ENCODE assay signal across 15 cellular contexts in genomic region chr16:67941469-67942199, GRCh38. TPM values are rescaled to one million over a fixed set of nuclear protein-coding genes. Genes with fewer than 3 reads are reported as not detected.
A peak's percentile ranks its signal among the peaks of the same experiment; 100 is the strongest.
DNase-seq lines count a peak whose midpoint lies in the region; ATAC-seq and TF ChIP-seq lines count a peak whose summit lies in the region.
"Had no signal": no experiment of that assay in that cellular context is flagged by ENCODE, and none has a peak within 500 bp of the region (broad histone marks: within the 10 kb centered on the region; RNA-seq: fewer than 3 reads in every experiment).

No MANE protein-coding gene starts in this region.

- H3K4me3 ChIP-seq in HCT116 (replicated peaks in 1 of 2; ENCODE audit: low read depth in 1 of 2, low read length in 2 of 2): no peak overlapping the region
- no peak overlapping the region for H3K4me3 ChIP-seq in spleen
- H3K4me3 ChIP-seq in lower lobe of right lung: no peak overlapping the region

- no peaks in the 10 kb centered on the region for H3K9me3 Mint-ChIP-seq in T-helper 1 cell treated with Interleukin-12 subunit alpha and Interleukin-12 subunit beta and Interleukin-4 antibody, amounts not matched to agents 30 μg/mL and 1 μg/mL, for 36 hours
- no peaks in the 10 kb centered on the region for H3K9me3 Mint-ChIP-seq in activated T-helper 1 cell treated with anti-CD3 and anti-CD28 coated beads, Interleukin-12 subunit alpha, Interleukin-12 subunit beta, Interleukin-2, Interleukin-4 antibody, amounts not matched to agents 30 ng/mL and 10 ng/mL and 1 ng/mL, durations not matched to agents 14 hours and 24 hours and 36 hours
- H3K9me3 Mint-ChIP-seq in neural crest cell: no peaks in the 10 kb centered on the region

- H3K36me3 ChIP-seq in HCT116 (ENCODE audit: control insufficient read depth in 1 of 2, insufficient read depth in 2 of 2, low read length in 2 of 2) (peaks cover 0 to 7% of the 10 kb centered on the region in 2 experiments; a peak in 2 of 4 replicates), spleen (peaks cover 0 to 74% (median 25%) of the 10 kb centered on the region in 6 donors), lower lobe of right lung (peaks cover 68% of the 10 kb centered on the region)

- H3K27me3 Mint-ChIP-seq in T-helper 1 cell treated with Interleukin-12 subunit alpha and Interleukin-12 subunit beta and Interleukin-4 antibody, amounts not matched to agents 30 μg/mL and 1 μg/mL, for 36 hours (ENCODE audit: low read depth): no peaks in the 10 kb centered on the region
- H3K27me3 Mint-ChIP-seq in activated T-helper 1 cell treated with anti-CD3 and anti-CD28 coated beads, Interleukin-12 subunit alpha, Interleukin-12 subunit beta, Interleukin-2, Interleukin-4 antibody, amounts not matched to agents 30 ng/mL and 10 ng/mL and 1 ng/mL, durations not matched to agents 14 hours and 24 hours and 36 hours (ENCODE audit: insufficient read depth): no peaks in the 10 kb centered on the region
- H3K27me3 Mint-ChIP-seq in neural crest cell (ENCODE audit: low read depth): no peaks in the 10 kb centered on the region

- no peaks in the 10 kb centered on the region for H3K9me2 ChIP-seq in HCT116 (ENCODE audit: insufficient read depth)

- H3K4me1 ChIP-seq in HCT116 (ENCODE audit: control insufficient read depth in 1 of 2, insufficient read depth in 2 of 2, low read length in 2 of 2) (peaks cover 3 to 25% of the 10 kb centered on the region in 2 experiments; a peak in 3 of 4 replicates), spleen (peaks cover 2 to 83% (median 34%) of the 10 kb centered on the region in 6 donors), lower lobe of right lung (peaks cover 25% of the 10 kb centered on the region)

- DNase-seq in T-helper 1 cell (no peak), HCT116 (ENCODE audit: low read depth, low spot score) (no peak), neural crest cell (ENCODE audit: low read depth, low spot score) (no peak), spleen (no peak), lower lobe of right lung (no peak)
- DNase-seq in activated T-helper 1 cell treated with anti-CD3 and anti-CD28 coated beads, Interleukin-12 subunit alpha, Interleukin-12 subunit beta, Interleukin-2, Interleukin-4 antibody, amounts not matched to agents 30 ng/mL and 10 ng/mL and 1 ng/mL, durations not matched to agents 14 hours and 24 hours and 36 hours (ENCODE audit: low spot score): no peak
- DNase-seq: COR-L47, KG1, NCI-H1436 treated with DMSO at 0.1 percent for 48 hours, NCI-H524 treated with DMSO at 0.1 percent for 48 hours had no signal

- H3K27me3 ChIP-seq in HCT116 (ENCODE audit: insufficient read depth, low read length) (no peaks in the 10 kb centered on the region), spleen (replicated peaks in 1 of 7) (no peaks in the 10 kb centered on the region), lower lobe of right lung (ENCODE audit: low read depth) (no peaks in the 10 kb centered on the region)
- H3K27me3 ChIP-seq: neutrophil had no signal

- ATAC-seq in HCT116 (peak; percentile 27), HG03378 (IDR thresholded peaks at IDR 0.05; ENCODE audit: unreplicated experiment) (no peak), lower lobe of right lung (no peak)
- ATAC-seq: stimulated activated naive CD8-positive, alpha-beta T cell treated with anti-CD3 and anti-CD28 coated beads, Interleukin-15, Interleukin-2, amounts not matched to agents 100 U/mL and 50 U/mL, for 24 hours had no signal

- H3K27ac ChIP-seq in HCT116 (ENCODE audit: low read depth, low read length) (peak overlapping the region; percentile 15; the same call in 1 of the 2 replicates), spleen (peak overlapping the region in 4 of 8 donors; percentile 8 to 55 (median 35)), lower lobe of right lung (no peak overlapping the region)
- H3K27ac ChIP-seq: neutrophil had no signal

- peaks cover 24% of the 10 kb centered on the region for H3K4me1 Mint-ChIP-seq in T-helper 1 cell treated with Interleukin-12 subunit alpha and Interleukin-12 subunit beta and Interleukin-4 antibody, amounts not matched to agents 30 μg/mL and 1 μg/mL, for 36 hours (ENCODE audit: low read depth)
- peaks cover 34% of the 10 kb centered on the region for H3K4me1 Mint-ChIP-seq in activated T-helper 1 cell treated with anti-CD3 and anti-CD28 coated beads, Interleukin-12 subunit alpha, Interleukin-12 subunit beta, Interleukin-2, Interleukin-4 antibody, amounts not matched to agents 30 ng/mL and 10 ng/mL and 1 ng/mL, durations not matched to agents 14 hours and 24 hours and 36 hours (ENCODE audit: low read depth)
- peaks cover 18% of the 10 kb centered on the region for H3K4me1 Mint-ChIP-seq in neural crest cell

- TF ChIP-seq POLR2A in HCT116 (IDR thresholded peaks at IDR 0.05; ENCODE audit: borderline replicate concordance, extremely low read depth, insufficient read depth, insufficient read length) (no peak), spleen (IDR thresholded peaks at IDR 0.05) (no peak)

- no peak for TF ChIP-seq RAD21 in HCT116 (IDR thresholded peaks at IDR 0.05; ENCODE audit: low read depth)

- H4K20me1 ChIP-seq in HCT116 (ENCODE audit: insufficient read depth): no peaks in the 10 kb centered on the region

- 78 to 86% (median 80%) methylated on average over 8 to 9 of the region's 9 CpGs for WGBS in spleen, 5 donors

- H3K9me3 ChIP-seq in HCT116 (ENCODE audit: control insufficient read depth in 1 of 2, insufficient read depth in 1 of 2, low read depth in 1 of 2, low read length in 2 of 2) (no peaks in the 10 kb centered on the region), spleen (no peaks in the 10 kb centered on the region), lower lobe of right lung (no peaks in the 10 kb centered on the region)
- H3K9me3 ChIP-seq: neutrophil had no signal

- BruUV-seq in HCT116 (replicated peaks; lab: Mats Ljungman, UMichigan): no TSS peak

- no peak overlapping the region for H3K4me2 ChIP-seq in HCT116 (ENCODE audit: low read length)

- H3K27ac Mint-ChIP-seq in T-helper 1 cell treated with Interleukin-12 subunit alpha and Interleukin-12 subunit beta and Interleukin-4 antibody, amounts not matched to agents 30 μg/mL and 1 μg/mL, for 36 hours: peak overlapping the region; percentile 20
- H3K27ac Mint-ChIP-seq in activated T-helper 1 cell treated with anti-CD3 and anti-CD28 coated beads, Interleukin-12 subunit alpha, Interleukin-12 subunit beta, Interleukin-2, Interleukin-4 antibody, amounts not matched to agents 30 ng/mL and 10 ng/mL and 1 ng/mL, durations not matched to agents 14 hours and 24 hours and 36 hours: peak overlapping the region; percentile 18
- no peak overlapping the region for H3K27ac Mint-ChIP-seq in neural crest cell (ENCODE audit: unreplicated experiment)

- RAD21 ChIA-PET in HCT116 (lab: Charles Lee; ENCODE audit: low non-redundant PET in 1 of 2, low total read pairs in 2 of 2, uncharacterized antibody in 2 of 2, unreplicated experiment in 2 of 2): no interaction called here

- intact Hi-C loops in HCT116 (cut with micrococcal nuclease) (no loop called here), spleen (cut with DNase I; ENCODE audit: low total_unique reads) (no loop called here), lower lobe of right lung (cut with DNase I) (no loop called here)
- intact Hi-C loops in activated T-helper 1 cell treated with anti-CD3 and anti-CD28 coated beads, Interleukin-12 subunit alpha, Interleukin-12 subunit beta, Interleukin-2, Interleukin-4 antibody, amounts not matched to agents 30 ng/mL and 10 ng/mL and 1 ng/mL, durations not matched to agents 14 hours and 24 hours and 36 hours (cut with micrococcal nuclease): no loop called here

- CTCF ChIA-PET in HCT116 (lab: Charles Lee): interaction anchor here (1.0 to 1.7 kb wide), 5 partner anchors 25 to 322 kb away, joined by 3 to 8 read pairs (median 4); no protein-coding TSS in a partner anchor

- H3K79me2 ChIP-seq in HCT116 (ENCODE audit: insufficient read depth, low read length): peaks cover 9% of the 10 kb centered on the region; the same call in 1 of the 2 replicates

- no peak overlapping the region for H2AFZ ChIP-seq in HCT116 (ENCODE audit: low read depth, low read length, poor library complexity, severe bottlenecking)

- H3K4me3 Mint-ChIP-seq in T-helper 1 cell treated with Interleukin-12 subunit alpha and Interleukin-12 subunit beta and Interleukin-4 antibody, amounts not matched to agents 30 μg/mL and 1 μg/mL, for 36 hours: peak overlapping the region; percentile 23
- no peak overlapping the region for H3K4me3 Mint-ChIP-seq in activated T-helper 1 cell treated with anti-CD3 and anti-CD28 coated beads, Interleukin-12 subunit alpha, Interleukin-12 subunit beta, Interleukin-2, Interleukin-4 antibody, amounts not matched to agents 30 ng/mL and 10 ng/mL and 1 ng/mL, durations not matched to agents 14 hours and 24 hours and 36 hours
- peak overlapping the region; percentile 69 for H3K4me3 Mint-ChIP-seq in neural crest cell

- TF ChIP-seq CTCF in HCT116 (IDR thresholded peaks at IDR 0.05 in 2 of 3, conservative IDR thresholded peaks at IDR 0.05 in 1 of 3; ENCODE audit: borderline replicate concordance in 1 of 3, insufficient read depth in 1 of 3, low read depth in 2 of 3, low read length in 2 of 3) (no peak), neural crest cell (conservative IDR thresholded peaks at IDR 0.05) (no peak), spleen (IDR thresholded peaks at IDR 0.05 in 8 of 11, conservative IDR thresholded peaks at IDR 0.05 in 3 of 11) (no peak), lower lobe of right lung (IDR thresholded peaks at IDR 0.05) (no peak)

- H3K36me3 Mint-ChIP-seq in T-helper 1 cell treated with Interleukin-12 subunit alpha and Interleukin-12 subunit beta and Interleukin-4 antibody, amounts not matched to agents 30 μg/mL and 1 μg/mL, for 36 hours (ENCODE audit: low read depth): peaks cover 10% of the 10 kb centered on the region
- H3K36me3 Mint-ChIP-seq in activated T-helper 1 cell treated with anti-CD3 and anti-CD28 coated beads, Interleukin-12 subunit alpha, Interleukin-12 subunit beta, Interleukin-2, Interleukin-4 antibody, amounts not matched to agents 30 ng/mL and 10 ng/mL and 1 ng/mL, durations not matched to agents 14 hours and 24 hours and 36 hours (ENCODE audit: low read depth): peaks cover 16% of the 10 kb centered on the region
- no peaks in the 10 kb centered on the region for H3K36me3 Mint-ChIP-seq in neural crest cell (ENCODE audit: low read depth)

- H3K9ac ChIP-seq in HCT116 (ENCODE audit: low read length): no peak overlapping the region

- POLR2A ChIA-PET in HCT116 (lab: Charles Lee): no interaction called here

RNA-seq across cellular contexts. Expression of gene LCAT, which starts 2.3 kb away (rescaled TPM):
- total RNA-seq in HCT116 (2021; ENCODE audit: unreplicated experiment) (17.6 TPM), neural crest cell (16.6 and 17.6 TPM in 2 replicates), spleen (10 to 100 TPM in 5 of 7 donors, 1 to 10 TPM in 2; 5.2 to 28.5 (median 13.7) TPM), lower lobe of right lung (33.8 TPM)
- polyA plus RNA-seq in HCT116 (2012): 11.2 and 14.1 TPM in 2 replicates
- total RNA-seq in activated T-helper 1 cell treated with anti-CD3 and anti-CD28 coated beads, Interleukin-12 subunit alpha, Interleukin-12 subunit beta, Interleukin-2, Interleukin-4 antibody, amounts not matched to agents 30 ng/mL and 10 ng/mL and 1 ng/mL, durations not matched to agents 14 hours and 24 hours and 36 hours: 12.7 and 20.3 TPM in 2 replicates
- polyA plus RNA-seq in spleen: 10 to 100 TPM in 2 of 3 donors, 1 to 10 TPM in 1; 8.5 to 51.6 (median 40.2) TPM

RNA-seq across cellular contexts. Expression of gene PSMB10, which starts 5.0 kb away (rescaled TPM):
- total RNA-seq in HCT116 (2021; ENCODE audit: unreplicated experiment) (41.0 TPM), neural crest cell (22.4 and 22.5 TPM in 2 replicates), spleen (100 to 1,000 TPM in 6 of 7 donors, 10 to 100 TPM in 1; 80.3 to 152 (median 128) TPM), lower lobe of right lung (82.7 TPM)
- polyA plus RNA-seq in HCT116 (2012): 62.9 and 67.9 TPM in 2 replicates
- 213 and 218 TPM in 2 replicates for total RNA-seq in activated T-helper 1 cell treated with anti-CD3 and anti-CD28 coated beads, Interleukin-12 subunit alpha, Interleukin-12 subunit beta, Interleukin-2, Interleukin-4 antibody, amounts not matched to agents 30 ng/mL and 10 ng/mL and 1 ng/mL, durations not matched to agents 14 hours and 24 hours and 36 hours
- polyA plus RNA-seq in spleen: 100 to 1,000 TPM; 207 to 236 (median 236) TPM

RNA-seq across cellular contexts. Expression of gene CTRL, which starts 10.0 kb away (rescaled TPM):
- 3.4 TPM for total RNA-seq in HCT116 (2021; ENCODE audit: unreplicated experiment)
- 0.84 and 1.7 TPM in 2 replicates for polyA plus RNA-seq in HCT116 (2012)
- 5.5 and 6.9 TPM in 2 replicates for total RNA-seq in activated T-helper 1 cell treated with anti-CD3 and anti-CD28 coated beads, Interleukin-12 subunit alpha, Interleukin-12 subunit beta, Interleukin-2, Interleukin-4 antibody, amounts not matched to agents 30 ng/mL and 10 ng/mL and 1 ng/mL, durations not matched to agents 14 hours and 24 hours and 36 hours
- 2.5 and 3.0 TPM in 2 replicates for total RNA-seq in neural crest cell
- 1 to 10 TPM; 2.0 to 8.5 (median 4.6) TPM for total RNA-seq in spleen
- 10 to 100 TPM in 1 of 3 donors, 1 to 10 TPM in 2; 2.7 to 10.3 (median 4.8) TPM for polyA plus RNA-seq in spleen
- total RNA-seq in lower lobe of right lung: 0.59 TPM

RNA-seq across cellular contexts. Expression of gene SLC12A4, which starts 26.8 kb away (rescaled TPM):
- 46.0 TPM for total RNA-seq in HCT116 (2021; ENCODE audit: unreplicated experiment)
- polyA plus RNA-seq in HCT116 (2012): 33.3 and 54.0 TPM in 2 replicates
- 40.0 and 43.1 TPM in 2 replicates for total RNA-seq in activated T-helper 1 cell treated with anti-CD3 and anti-CD28 coated beads, Interleukin-12 subunit alpha, Interleukin-12 subunit beta, Interleukin-2, Interleukin-4 antibody, amounts not matched to agents 30 ng/mL and 10 ng/mL and 1 ng/mL, durations not matched to agents 14 hours and 24 hours and 36 hours
- total RNA-seq in neural crest cell: 36.0 and 36.8 TPM in 2 replicates
- total RNA-seq in spleen: 10 to 100 TPM; 23.1 to 68.5 (median 38.6) TPM
- 10 to 100 TPM in 1 of 3 donors, 1 to 10 TPM in 2; 4.6 to 27.4 (median 8.9) TPM for polyA plus RNA-seq in spleen
- total RNA-seq in lower lobe of right lung: 80.3 TPM

RNA-seq across cellular contexts. Expression of gene DPEP3, which starts 38.7 kb away (rescaled TPM):
- total RNA-seq in HCT116 (2021; ENCODE audit: unreplicated experiment): not detected
- polyA plus RNA-seq in HCT116 (2012): not detected in 2 replicates
- total RNA-seq in activated T-helper 1 cell treated with anti-CD3 and anti-CD28 coated beads, Interleukin-12 subunit alpha, Interleukin-12 subunit beta, Interleukin-2, Interleukin-4 antibody, amounts not matched to agents 30 ng/mL and 10 ng/mL and 1 ng/mL, durations not matched to agents 14 hours and 24 hours and 36 hours: not detected in 2 replicates
- total RNA-seq in neural crest cell: not detected in 2 replicates
- 1 to 10 TPM in 4 of 7 donors, under 1 TPM in 3; 0.57 to 2.2 (median 1.4) TPM for total RNA-seq in spleen
- under 1 TPM; 0.26 to 0.49 (median 0.43) TPM for polyA plus RNA-seq in spleen
- total RNA-seq in lower lobe of right lung: 0.18 TPM
- total RNA-seq: astrocyte had no signal
